Comparison of ENCODE assay signal across 23 cellular contexts in genomic region chrX:45956222-45956867, GRCh38.
"Had no signal": no experiment of that assay in that cellular context is flagged by ENCODE, and none has a peak within 500 bp of the region (broad histone marks: within the 10 kb centered on the region; RNA-seq: fewer than 3 reads in every experiment).

No MANE protein-coding gene starts in this region.

- FAIRE-seq: frontal cortex, keratinocyte, pancreas had no signal

- ATAC-seq: left ventricle myocardium superior; lower lobe of right lung; naive thymus-derived CD8-positive, alpha-beta T cell; pancreas; sciatic nerve; stimulated activated naive CD8-positive, alpha-beta T cell treated with anti-CD3 and anti-CD28 coated beads, Interleukin-15, amount 100 ng/mL, for 72 hours; upper lobe of right lung had no signal

- H3K36me3 ChIP-seq: lower lobe of right lung, pancreas, suprapubic skin, transverse colon, upper lobe of right lung, vagina had no signal

- H3K4me3 ChIP-seq: dorsolateral prefrontal cortex, lower lobe of right lung, pancreas, smooth muscle cell, suprapubic skin, transverse colon, upper lobe of right lung, vagina had no signal

- DNase-seq: dorsolateral prefrontal cortex; effector CD4-positive, alpha-beta T cell; head of caudate nucleus; left ventricle myocardium superior; lower lobe of right lung; naive thymus-derived CD8-positive, alpha-beta T cell; nephron progenitor cell; occipital lobe; pancreas; stimulated activated CD4-positive, alpha-beta T cell treated with anti-CD3 and anti-CD28 coated beads, Interleukin-12 subunit alpha, Interleukin-12 subunit beta, amount 100 ng/mL, for 4 hours; stimulated activated CD4-positive, alpha-beta T cell treated with anti-CD3 and anti-CD28 coated beads, Interleukin-1b, Interleukin-23, amount 100 ng/mL, for 48 hours; stimulated activated CD4-positive, alpha-beta T cell treated with anti-CD3 and anti-CD28 coated beads, Interleukin-4, amount 100 ng/mL, for 1 hour; stimulated activated CD8-positive, alpha-beta memory T cell treated with anti-CD3 and anti-CD28 coated beads, Interleukin-4, amount 100 ng/mL, for 48 hours; stimulated activated naive CD4-positive, alpha-beta T cell; stimulated activated naive CD8-positive, alpha-beta T cell treated with anti-CD3 and anti-CD28 coated beads, Interleukin-15, amount 100 ng/mL, for 72 hours; transverse colon; upper lobe of right lung had no signal

- H3K4me1 ChIP-seq: lower lobe of right lung, pancreas, suprapubic skin, transverse colon, upper lobe of right lung, vagina had no signal

- H3K27me3 ChIP-seq: suprapubic skin, transverse colon, upper lobe of right lung, vagina had no signal

- H3K9me3 ChIP-seq: lower lobe of right lung, pancreas, suprapubic skin, transverse colon, upper lobe of right lung, vagina had no signal

- H3K4me2 ChIP-seq: smooth muscle cell had no signal

- H3K27ac ChIP-seq: dorsolateral prefrontal cortex, lower lobe of right lung, pancreas, suprapubic skin, transverse colon, upper lobe of right lung, vagina had no signal
